ENCODE assay signal across 26 cellular contexts in genomic region chr6:127695108-127695507, GRCh38.
"Had no signal": no experiment of that assay in that cellular context is flagged by ENCODE, and none has a peak within 500 bp of the region (broad histone marks: within the 10 kb centered on the region; RNA-seq: fewer than 3 reads in every experiment).

No MANE protein-coding gene starts in this region.

- ATAC-seq: naive thymus-derived CD8-positive, alpha-beta T cell; natural killer cell treated with Interleukin-12 subunit alpha and Interleukin-12 subunit beta and Interleukin-15 and Interleukin-18, amount 100 ng/mL, for 72 hours; pancreas; right lobe of liver; stimulated activated effector memory CD8-positive, alpha-beta T cell treated with anti-CD3 and anti-CD28 coated beads, Interleukin-12 subunit alpha, Interleukin-12 subunit beta, amount 100 ng/mL, for 72 hours; stimulated activated naive B cell treated with anti-CD40 and anti-IgM and Interleukin-4, amounts not matched to agents 10 μg/mL and 1 μg/mL and 100 μg/mL, for 72 hours had no signal

- H3K4me3 ChIP-seq: pancreas, prostate gland, right atrium auricular region, right lobe of liver, sigmoid colon, stomach, thoracic aorta, thyroid gland, tibial nerve, upper lobe of left lung, uterus had no signal

- H3K27me3 ChIP-seq: neutrophil, pancreas, right atrium auricular region, right lobe of liver, sigmoid colon, stomach, thyroid gland, tibial nerve, upper lobe of left lung, uterus had no signal

- DNase-seq: naive thymus-derived CD8-positive, alpha-beta T cell; nephron progenitor cell; nucleus accumbens; retina; right lobe of liver; sigmoid colon; small intestine; stimulated activated CD4-positive, alpha-beta T cell treated with anti-CD3 and anti-CD28 coated beads, Interleukin-15, amount 100 ng/mL, for 24 hours; stimulated activated CD4-positive, alpha-beta T cell treated with anti-CD3 and anti-CD28 coated beads, Interleukin-2, amount 100 ng/mL, for 24 hours; stimulated activated CD4-positive, alpha-beta T cell treated with anti-CD3 and anti-CD28 coated beads, Interleukin-2, amount 100 ng/mL, for 48 hours; stimulated activated CD4-positive, alpha-beta T cell treated with anti-CD3 and anti-CD28 coated beads, Interleukin-4, amount 100 ng/mL, for 24 hours; stimulated activated naive B cell treated with anti-CD40 and anti-IgM and Interleukin-4, amounts not matched to agents 10 μg/mL and 1 μg/mL and 100 μg/mL, for 72 hours; stimulated activated naive CD4-positive, alpha-beta T cell treated with Interleukin-2 at 50 U/mL for 16 hours; stomach; thyroid gland; trophoblast cell; uterus had no signal

- H3K27ac ChIP-seq: neutrophil, pancreas, prostate gland, right atrium auricular region, right lobe of liver, sigmoid colon, stomach, thoracic aorta, thyroid gland, tibial nerve, upper lobe of left lung, uterus had no signal

- FAIRE-seq: pancreas, small intestine had no signal

- H3K36me3 ChIP-seq: neutrophil, pancreas, prostate gland, right atrium auricular region, right lobe of liver, sigmoid colon, stomach, thoracic aorta, thyroid gland, tibial nerve, upper lobe of left lung, uterus had no signal

- H3K9me3 ChIP-seq: neutrophil, pancreas, prostate gland, right atrium auricular region, right lobe of liver, sigmoid colon, stomach, thoracic aorta, thyroid gland, tibial nerve, upper lobe of left lung, uterus had no signal

- H3K4me1 ChIP-seq: pancreas, prostate gland, right atrium auricular region, right lobe of liver, sigmoid colon, stomach, thyroid gland, tibial nerve, upper lobe of left lung, uterus had no signal
